ENCODE assay signal across 10 cellular contexts in the genomic region with DNA sequence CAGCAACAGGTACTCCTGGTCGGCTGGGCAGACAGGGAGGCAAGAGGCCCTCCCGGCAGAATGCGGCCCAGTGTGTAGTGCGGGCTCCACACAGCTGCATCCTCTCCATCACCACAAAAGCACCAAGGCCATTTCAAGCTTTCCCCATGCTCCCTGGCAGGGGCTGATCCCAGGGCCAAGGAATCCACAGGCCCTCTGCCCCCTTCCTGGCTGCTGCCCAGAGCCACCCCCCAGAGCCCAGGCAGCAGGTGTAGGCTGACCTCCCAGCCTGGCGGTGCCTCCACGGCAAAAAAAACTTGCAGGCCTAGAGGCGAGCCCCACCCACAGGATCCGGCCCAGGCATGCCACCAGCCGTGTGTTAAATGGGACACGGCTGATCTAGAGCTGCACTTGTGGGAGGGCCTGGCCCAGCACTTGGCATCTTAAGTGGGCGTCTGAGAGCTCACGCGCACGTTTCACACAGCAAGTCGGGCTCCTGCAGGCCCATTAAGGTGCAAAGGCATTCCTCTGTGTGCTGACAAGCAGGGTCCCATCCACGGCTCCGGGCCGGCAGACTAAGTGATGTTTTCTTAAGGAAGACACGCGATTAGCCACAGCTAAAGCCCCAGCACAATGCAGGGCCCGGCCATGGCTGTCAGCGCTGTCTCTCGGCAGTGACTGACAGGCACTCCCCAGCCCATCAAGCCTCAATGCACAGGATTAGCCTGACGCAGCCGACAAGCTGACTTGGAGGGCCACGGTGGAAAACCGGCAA. TPM values are rescaled to one million over a fixed set of nuclear protein-coding genes. Genes with fewer than 3 reads are reported as not detected.
DNase-seq lines count a peak whose midpoint lies in the region; ATAC-seq, FAIRE-seq and TF ChIP-seq lines count a peak whose summit lies in the region.
"Had no signal": no experiment of that assay in that cellular context is flagged by ENCODE, and none has a peak within 500 bp of the region (broad histone marks: within the 10 kb centered on the region; RNA-seq: fewer than 3 reads in every experiment).

No MANE protein-coding gene starts in this region.

- CTCF ChIA-PET in HEK293T (lab: Yijun Ruan, JAX) (interaction anchor here (0.8 kb wide), 1 partner anchor 144 kb away, joined by 4 read pairs; no protein-coding TSS in a partner anchor), H1 (lab: Charles Lee; ENCODE audit: partially characterized antibody) (interaction anchor here (1.5 to 2.6 kb wide), 2 partner anchors 10 to 15 kb away, joined by 7 read pairs; no protein-coding TSS in a partner anchor)

- no peak overlapping the region for H4K8ac ChIP-seq in H1 (ENCODE audit: extremely low read depth, insufficient read depth, low read length)

- no peaks in the 10 kb centered on the region; the same call in 1 of the 2 replicates for H3K79me1 ChIP-seq in H1 (ENCODE audit: low read depth, low read length)

- no peak; a peak in 1 of 3 replicates for TF ChIP-seq POLR2A in H1 (IDR thresholded peaks at IDR 0.05; ENCODE audit: control extremely low read depth in 1 of 2, low read depth in 2 of 2, low read length in 2 of 2)

- 0 out of 2 replicates have a peak overlapping the region, but pooled peaks have one; percentile 60 for H2BK12ac ChIP-seq in H1 (ENCODE audit: low read depth, low read length)

- ATAC-seq in HG03196 (IDR thresholded peaks at IDR 0.05; ENCODE audit: unreplicated experiment) (no peak), GM19395 (IDR thresholded peaks at IDR 0.05; ENCODE audit: unreplicated experiment) (no peak), GM18520 (IDR thresholded peaks at IDR 0.05; ENCODE audit: unreplicated experiment) (no peak)

- 90% methylated on average over 26 of the region's 27 CpGs; no CpG with 5 or more reads in 1 of the 2 experiments for WGBS in H1 (ENCODE audit: extremely low coverage in 1 of 2, insufficient coverage in 1 of 2, insufficient read length in 1 of 2, insufficient replicate concordance in 2 of 2, low coverage in 1 of 2, low lambda C conversion rate in 2 of 2, missing lambda C conversion rate in 1 of 2), 2 experiments

- H2BK15ac ChIP-seq in H1 (ENCODE audit: low read length), result no peak overlapping the region

- H4K5ac ChIP-seq in H1 (ENCODE audit: insufficient read length, low read depth, low read length), result no peak overlapping the region

- H3K4me3 ChIP-seq in H1 (ENCODE audit: extremely low read depth in 1 of 4, insufficient read depth in 2 of 4, low read depth in 3 of 4, low read length in 4 of 4), result no peak overlapping the region

- H3K14ac ChIP-seq in H1 (ENCODE audit: insufficient read length), result no peak overlapping the region

- no peaks in the 10 kb centered on the region for H3K9me3 ChIP-seq in H1 (ENCODE audit: insufficient read depth in 2 of 2, low read depth in 1 of 2, low read length in 1 of 2)

- H2BK5ac ChIP-seq in H1 (ENCODE audit: low read depth, low read length), result peak overlapping the region; percentile 52

- no peak for TF ChIP-seq EP300 in H1 (IDR thresholded peaks at IDR 0.05; ENCODE audit: borderline replicate concordance in 1 of 2, low read depth in 2 of 2, low read length in 2 of 2)

- TF ChIP-seq RAD21 in H1 (IDR thresholded peaks at IDR 0.05 in 1 of 2, conservative IDR thresholded peaks at IDR 0.05 in 1 of 2; ENCODE audit: low read depth in 2 of 2, low read length in 2 of 2), result no peak

- peaks cover 0 to 2% (median 0%) of the 10 kb centered on the region in 4 experiments; a peak in 1 of 7 replicates for H3K4me1 ChIP-seq in H1 (replicated peaks in 1 of 4; ENCODE audit: control insufficient read depth in 3 of 4, insufficient read depth in 4 of 4, low read length in 3 of 4)

- H2AFZ ChIP-seq in H1 (ENCODE audit: low read length), result no peak overlapping the region

- no peak overlapping the region for H3K4me2 ChIP-seq in H1 (ENCODE audit: insufficient read depth in 1 of 2, low read depth in 2 of 2, low read length in 2 of 2)

- H3K23ac ChIP-seq in H1 (ENCODE audit: insufficient read length), result no peak overlapping the region

- intact Hi-C loops in posterior vena cava (cut with DNase I), result no loop called here

- no peaks in the 10 kb centered on the region for H3K27me3 ChIP-seq in H1 (replicated peaks in 1 of 4; ENCODE audit: control insufficient read depth in 3 of 4, extremely low read depth in 1 of 4, insufficient read depth in 3 of 4, low read length in 3 of 4)

- no peak overlapping the region for H2AK5ac ChIP-seq in H1 (ENCODE audit: low read depth, low read length)

- 0 out of 8 replicates have a peak, but pooled peaks cover 0 to 2% (median 0%) of the 10 kb centered on the region in 4 experiments for H3K36me3 ChIP-seq in H1 (ENCODE audit: control insufficient read depth in 2 of 4, insufficient read depth in 4 of 4, low read length in 3 of 4)

- no peaks in the 10 kb centered on the region for H3K79me2 ChIP-seq in H1 (ENCODE audit: control insufficient read depth in 1 of 2, insufficient read depth in 2 of 2, low read length in 2 of 2)

- no peak for TF ChIP-seq CTCF in H1 (IDR thresholded peaks at IDR 0.05; ENCODE audit: control extremely low read depth in 1 of 3, insufficient read depth in 1 of 3, low read depth in 1 of 3, low read length in 3 of 3)

- no peak overlapping the region for H3K18ac ChIP-seq in H1 (ENCODE audit: extremely low read depth, low read length)

- DNase-seq in HEK293T (ENCODE audit: extremely low spot score), result no peak
- peak in 3 of 5 donors; percentile 3 to 33 (median 13) for DNase-seq in T-helper 1 cell
- peak in 1 of 2 experiments; percentile 51 for DNase-seq in H1 (ENCODE audit: low read depth in 1 of 2, low spot score in 2 of 2)
- DNase-seq in posterior vena cava (ENCODE audit: low spot score), result peak; percentile 69
- no peak for DNase-seq in COR-L47 (lab: John Stamatoyannopoulos, UW)
- DNase-seq: NCI-H446 treated with DMSO at 0.1 percent for 48 hours had no signal

- H3K4ac ChIP-seq in H1 (replicated peaks; ENCODE audit: insufficient read length, low read depth, low read length), result no peak overlapping the region

- no peak overlapping the region for H2BK120ac ChIP-seq in H1 (replicated peaks; ENCODE audit: low read depth, low read length)

- H3K23me2 ChIP-seq in H1 (ENCODE audit: low read depth, low read length), result no peaks in the 10 kb centered on the region

- POLR2A ChIA-PET in HEK293T (lab: Yijun Ruan, JAX) (interaction anchor here (2.0 kb wide), 1 partner anchor 20 kb away, joined by 16 read pairs; a partner anchor contains a TSS), H1 (lab: Charles Lee; ENCODE audit: partially characterized antibody) (interaction anchor here (0.7 to 1.0 kb wide), 2 partner anchors 18 to 26 kb away, joined by 3 read pairs; no protein-coding TSS in a partner anchor)

- no peak overlapping the region for H3K9ac ChIP-seq in H1 (replicated peaks in 1 of 4; ENCODE audit: extremely low read depth in 1 of 4, low read depth in 3 of 4, low read length in 3 of 4)

- peak overlapping the region; percentile 48 for H4K91ac ChIP-seq in H1 (replicated peaks; ENCODE audit: insufficient read length, low read length)

- no peak overlapping the region for H3K56ac ChIP-seq in H1 (replicated peaks; ENCODE audit: insufficient read length, low read depth, low read length)

- no peak overlapping the region for H2BK20ac ChIP-seq in H1 (ENCODE audit: low read length)

- no peak for FAIRE-seq in H1 (lab: Jason Lieb, UNC)
- FAIRE-seq: islet of Langerhans had no signal

- H3K27ac ChIP-seq in H1 (ENCODE audit: low read depth, low read length), result no peak overlapping the region

- no peaks in the 10 kb centered on the region for H4K20me1 ChIP-seq in H1 (replicated peaks in 1 of 2; ENCODE audit: control insufficient read depth in 1 of 2, insufficient read depth in 2 of 2, low read length in 2 of 2)

TF ChIP-seq in HEK293T, 16 proteins besides CTCF, POLR2A, EP300 and RAD21 (continues in another document):
- TF ChIP-seq, protein P1, sequence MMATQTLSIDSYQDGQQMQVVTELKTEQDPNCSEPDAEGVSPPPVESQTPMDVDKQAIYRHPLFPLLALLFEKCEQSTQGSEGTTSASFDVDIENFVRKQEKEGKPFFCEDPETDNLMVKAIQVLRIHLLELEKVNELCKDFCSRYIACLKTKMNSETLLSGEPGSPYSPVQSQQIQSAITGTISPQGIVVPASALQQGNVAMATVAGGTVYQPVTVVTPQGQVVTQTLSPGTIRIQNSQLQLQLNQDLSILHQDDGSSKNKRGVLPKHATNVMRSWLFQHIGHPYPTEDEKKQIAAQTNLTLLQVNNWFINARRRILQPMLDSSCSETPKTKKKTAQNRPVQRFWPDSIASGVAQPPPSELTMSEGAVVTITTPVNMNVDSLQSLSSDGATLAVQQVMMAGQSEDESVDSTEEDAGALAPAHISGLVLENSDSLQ (IDR thresholded peaks at IDR 0.05), result peak; percentile 81

TF ChIP-seq in H1, 55 proteins besides CTCF, POLR2A, EP300 and RAD21 (continues in another document):
- TF ChIP-seq, protein P2, sequence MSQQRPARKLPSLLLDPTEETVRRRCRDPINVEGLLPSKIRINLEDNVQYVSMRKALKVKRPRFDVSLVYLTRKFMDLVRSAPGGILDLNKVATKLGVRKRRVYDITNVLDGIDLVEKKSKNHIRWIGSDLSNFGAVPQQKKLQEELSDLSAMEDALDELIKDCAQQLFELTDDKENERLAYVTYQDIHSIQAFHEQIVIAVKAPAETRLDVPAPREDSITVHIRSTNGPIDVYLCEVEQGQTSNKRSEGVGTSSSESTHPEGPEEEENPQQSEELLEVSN (IDR thresholded peaks at IDR 0.05), result no peak
- no peak for TF ChIP-seq MAFK (IDR thresholded peaks at IDR 0.05; ENCODE audit: low read depth, low read length)

RNA-seq across cellular contexts. Expression of a gene that starts 19.8 kb away (rescaled TPM):
- 14.3 and 15.6 TPM in 2 replicates for total RNA-seq in H1 (2021; fragmentation: NEBNext Ultra II Directional; extraction: Animal tissue kit (Norgen Biotek cat#: 25700))
- 14.0 and 23.2 TPM in 2 replicates for polyA plus RNA-seq in H1 (2011; rRNA removed)
- polyA plus RNA-seq in H1 (2011; cell fraction: cytosol; rRNA removed), result 17.3 TPM
- 21.9 TPM for polyA plus RNA-seq in H1 (2011; cell fraction: nucleus; rRNA removed)
- 9.1 to 18.9 TPM (median 16.9 TPM) in 4 replicates for polyA plus RNA-seq in H1 (2012, experiment 1 of 2)
- 14.8 TPM for polyA plus RNA-seq in H1 (2012, experiment 2 of 2)
- 5.8 TPM for polyA plus RNA-seq in H1 (2013, experiment 1 of 2)
- polyA plus RNA-seq in H1 (2013, experiment 2 of 2), result 5.3 TPM
- polyA minus RNA-seq in H1 (2011; rRNA and poly(A)+ RNA removed), result 3.8 and 4.5 TPM in 2 replicates
- 6.1 TPM for polyA minus RNA-seq in H1 (2011; cell fraction: cytosol; rRNA and poly(A)+ RNA removed)
- polyA minus RNA-seq in H1 (2011; cell fraction: nucleus; rRNA and poly(A)+ RNA removed), result 5.6 TPM
- total RNA-seq in posterior vena cava, result 1 to 10 TPM; 3.6 to 3.9 TPM

RNA-seq across cellular contexts. Expression of a gene that starts 19.8 kb away (rescaled TPM):
- 16.1 and 18.8 TPM in 2 replicates for total RNA-seq in H1 (2021; fragmentation: NEBNext Ultra II Directional; extraction: Animal tissue kit (Norgen Biotek cat#: 25700))
- polyA plus RNA-seq in H1 (2011; rRNA removed), result 11.5 and 15.5 TPM in 2 replicates
- 9.8 TPM for polyA plus RNA-seq in H1 (2011; cell fraction: cytosol; rRNA removed)
- 21.7 TPM for polyA plus RNA-seq in H1 (2011; cell fraction: nucleus; rRNA removed)
- polyA plus RNA-seq in H1 (2012, experiment 1 of 2), result 9.6 to 13.3 TPM (median 12.3 TPM) in 4 replicates
- polyA plus RNA-seq in H1 (2012, experiment 2 of 2), result 9.3 TPM
- polyA plus RNA-seq in H1 (2013, experiment 1 of 2), result 7.9 TPM
- 7.7 TPM for polyA plus RNA-seq in H1 (2013, experiment 2 of 2)
- 32.1 and 33.6 TPM in 2 replicates for polyA minus RNA-seq in H1 (2011; rRNA and poly(A)+ RNA removed)
- polyA minus RNA-seq in H1 (2011; cell fraction: cytosol; rRNA and poly(A)+ RNA removed), result 10.3 TPM
- 21.5 TPM for polyA minus RNA-seq in H1 (2011; cell fraction: nucleus; rRNA and poly(A)+ RNA removed)
- total RNA-seq in posterior vena cava, result 1 to 10 TPM; 7.6 to 8.6 TPM

Comparison
In these comparisons a context has a peak if more than half of its experiments do, and no peak if none do; other contexts are left out.
1. DNase-seq: peak in T-helper 1 cell (3 of 5) and posterior vena cava (single experiment); none in HEK293T (single experiment) and COR-L47 (single experiment).